Comparison of ENCODE assay signal across 21 cellular contexts in genomic region chr1:4090556-4090955, GRCh38.
"Had no signal": no experiment of that assay in that cellular context is flagged by ENCODE, and none has a peak within 500 bp of the region (broad histone marks: within the 10 kb centered on the region; RNA-seq: fewer than 3 reads in every experiment).

No MANE protein-coding gene starts in this region.

- ATAC-seq: esophagus mucosa; gastrocnemius medialis; naive thymus-derived CD8-positive, alpha-beta T cell; stimulated activated naive B cell treated with anti-CD40 and anti-IgM and Interleukin-4, amounts not matched to agents 10 μg/mL and 1 μg/mL and 100 μg/mL, for 72 hours; stimulated activated naive CD8-positive, alpha-beta T cell treated with anti-CD3 and anti-CD28 coated beads, Interleukin-15, amount 100 ng/mL, for 72 hours had no signal

- H3K4me1 Mint-ChIP-seq: endodermal cell; naive thymus-derived CD8-positive, alpha-beta T cell; nephron progenitor cell; stimulated activated naive CD8-positive, alpha-beta T cell treated with anti-CD3 and anti-CD28 coated beads, Interleukin-15, amount 100 ng/mL, for 72 hours had no signal

- H3K9me3 ChIP-seq: gastrocnemius medialis, neutrophil, prostate gland, thyroid gland, vagina had no signal

- H3K4me3 ChIP-seq: gastrocnemius medialis, prostate gland, right atrium auricular region, skin epidermis, thyroid gland, vagina had no signal

- DNase-seq: effector CD8-positive, alpha-beta T cell; endodermal cell; foreskin fibroblast; gastrocnemius medialis; mesenchymal stem cell; nephron progenitor cell; stimulated activated CD4-positive, alpha-beta T cell treated with anti-CD3 and anti-CD28 coated beads, Interleukin-15, amount 100 ng/mL, for 24 hours; stimulated activated CD4-positive, alpha-beta T cell treated with anti-CD3 and anti-CD28 coated beads, Interleukin-2, amount 100 ng/mL, for 48 hours; stimulated activated naive B cell treated with anti-CD40 and anti-IgM and Interleukin-4, amounts not matched to agents 10 μg/mL and 1 μg/mL and 100 μg/mL, for 72 hours; stimulated activated naive CD8-positive, alpha-beta T cell treated with anti-CD3 and anti-CD28 coated beads, Interleukin-15, amount 100 ng/mL, for 72 hours; thyroid gland; trophoblast cell had no signal

- H3K79me2 ChIP-seq: parathyroid adenoma had no signal

- H3K27ac ChIP-seq: epithelial cell of prostate, gastrocnemius medialis, neutrophil, parathyroid adenoma, prostate gland, right atrium auricular region, skin epidermis, thyroid gland, vagina had no signal

- H3K4me3 Mint-ChIP-seq: endodermal cell; naive thymus-derived CD8-positive, alpha-beta T cell; nephron progenitor cell; stimulated activated naive B cell treated with anti-CD40 and anti-IgM and Interleukin-4, amounts not matched to agents 10 μg/mL and 1 μg/mL and 100 μg/mL, for 72 hours; stimulated activated naive CD8-positive, alpha-beta T cell treated with anti-CD3 and anti-CD28 coated beads, Interleukin-15, amount 100 ng/mL, for 72 hours had no signal

- H3K36me3 ChIP-seq: gastrocnemius medialis, neutrophil, prostate gland, right atrium auricular region, thyroid gland, vagina had no signal

- H3K27ac Mint-ChIP-seq: endodermal cell; naive thymus-derived CD8-positive, alpha-beta T cell; nephron progenitor cell; stimulated activated naive B cell treated with anti-CD40 and anti-IgM and Interleukin-4, amounts not matched to agents 10 μg/mL and 1 μg/mL and 100 μg/mL, for 72 hours had no signal

- H2AFZ ChIP-seq: parathyroid adenoma had no signal

- H3K27me3 ChIP-seq: neutrophil, right atrium auricular region, thyroid gland, vagina had no signal

- H3K4me1 ChIP-seq: gastrocnemius medialis, parathyroid adenoma, prostate gland, right atrium auricular region, thyroid gland, vagina had no signal
